14 cellular contexts compared by ENCODE assay signal in genomic region chr9:20580673-20581072, GRCh38.
"Had no signal": no experiment of that assay in that cellular context is flagged by ENCODE, and none has a peak within 500 bp of the region (broad histone marks: within the 10 kb centered on the region; RNA-seq: fewer than 3 reads in every experiment).

No MANE protein-coding gene starts in this region.

- H3K4me1 ChIP-seq: ascending aorta, neural progenitor cell, pancreas had no signal

- ATAC-seq: pancreas had no signal

- H3K4me3 Mint-ChIP-seq: activated B cell treated with CpG ODN at 0.5 μM for 24 hours; activated CD4-positive, alpha-beta T cell treated with anti-CD3 and anti-CD28 coated beads, Interleukin-2, amount 10 ng/mL, durations not matched to agents 24 days and 14 days; neural progenitor cell had no signal

- H3K27me3 ChIP-seq: ascending aorta, colonic mucosa, hepatocyte, neural progenitor cell, pancreas had no signal

- H3K4me1 Mint-ChIP-seq: activated B cell treated with CpG ODN at 0.5 μM for 24 hours, neural progenitor cell had no signal

- H3K27ac Mint-ChIP-seq: activated B cell treated with CpG ODN at 0.5 μM for 24 hours; activated CD4-positive, alpha-beta T cell treated with anti-CD3 and anti-CD28 coated beads, Interleukin-2, amount 10 ng/mL, durations not matched to agents 24 days and 14 days; neural progenitor cell had no signal

- H3K27ac ChIP-seq: ascending aorta, colonic mucosa, hepatocyte, neural progenitor cell, pancreas had no signal

- H3K9me3 ChIP-seq: colonic mucosa, pancreas had no signal

- DNase-seq: activated B cell treated with CpG ODN at 0.5 μM for 24 hours; activated CD4-positive, alpha-beta T cell treated with anti-CD3 and anti-CD28 coated beads, Interleukin-2, amount 10 ng/mL, durations not matched to agents 24 days and 14 days; activated effector memory CD4-positive, alpha-beta T cell treated with anti-CD3 and anti-CD28 coated beads, Interleukin-2, amount 50 U/mL, for 16 hours; activated T-cell treated with anti-CD3 and anti-CD28 coated beads, Interleukin-2, amount 50 U/mL, for 1 hour; colonic mucosa; kidney; pancreas; stimulated activated CD4-positive, alpha-beta T cell treated with anti-CD3 and anti-CD28 coated beads, Interleukin-4, amount 100 ng/mL, for 1 hour; stimulated activated CD8-positive, alpha-beta memory T cell treated with anti-CD3 and anti-CD28 coated beads, Interleukin-4, amount 100 ng/mL, for 48 hours; stimulated activated naive CD8-positive, alpha-beta T cell treated with anti-CD3 and anti-CD28 coated beads, Interleukin-15, Interleukin-2, amounts not matched to agents 100 U/mL and 50 U/mL, for 24 hours; T-helper 1 cell had no signal

- H3K4me3 ChIP-seq: ascending aorta, colonic mucosa, hepatocyte, neural progenitor cell, pancreas had no signal

- H3K27me3 Mint-ChIP-seq: activated B cell treated with CpG ODN at 0.5 μM for 24 hours; activated CD4-positive, alpha-beta T cell treated with anti-CD3 and anti-CD28 coated beads, Interleukin-2, amount 10 ng/mL, durations not matched to agents 24 days and 14 days had no signal

- H3K36me3 ChIP-seq: colonic mucosa, neural progenitor cell, pancreas had no signal
